Comparison of ENCODE assay signal across 22 cellular contexts in genomic region chr1:42324398-42325013, GRCh38. TPM values are rescaled to one million over a fixed set of nuclear protein-coding genes. Genes with fewer than 3 reads are reported as not detected.
DNase-seq lines count a peak whose midpoint lies in the region; ATAC-seq, FAIRE-seq and TF ChIP-seq lines count a peak whose summit lies in the region.
"Had no signal": no experiment of that assay in that cellular context is flagged by ENCODE, and none has a peak within 500 bp of the region (broad histone marks: within the 10 kb centered on the region; RNA-seq: fewer than 3 reads in every experiment).

No MANE protein-coding gene starts in this region.

- H3K9me3 Mint-ChIP-seq in stimulated activated naive CD8-positive, alpha-beta T cell treated with anti-CD3 and anti-CD28 coated beads, Interleukin-15, amount 100 ng/mL, for 72 hours, result no peaks in the 10 kb centered on the region

- H3K4me1 ChIP-seq in PC-3 (ENCODE audit: insufficient read depth, low read length) (peaks cover 12% of the 10 kb centered on the region), neuronal stem cell (ENCODE audit: control insufficient read depth in 2 of 2, insufficient read depth in 1 of 2, low read depth in 1 of 2, low read length in 2 of 2) (no peaks in the 10 kb centered on the region)

- H2AFZ ChIP-seq in PC-3 (ENCODE audit: low read length) (no peak overlapping the region), neuronal stem cell (ENCODE audit: low read length) (no peak overlapping the region)

- peaks cover 4% of the 10 kb centered on the region for H3K79me1 ChIP-seq in neuronal stem cell (ENCODE audit: low read depth, low read length)

- no peak overlapping the region for H3K14ac ChIP-seq in neuronal stem cell (ENCODE audit: low read length)

- no peaks in the 10 kb centered on the region for H3K36me3 ChIP-seq in PC-3 (ENCODE audit: low read depth, low read length)
- H3K36me3 ChIP-seq in neuronal stem cell (replicated peaks in 1 of 2; ENCODE audit: control insufficient read depth in 2 of 2, insufficient read depth in 2 of 2, low read length in 2 of 2), result peaks cover 0 to 4% of the 10 kb centered on the region in 2 donors
- H3K36me3 ChIP-seq: Peyer's patch had no signal

- no peak overlapping the region for H3K23ac ChIP-seq in neuronal stem cell (ENCODE audit: low read depth, low read length, poor library complexity)

- POLR2A ChIA-PET in PC-3 (lab: Charles Lee; ENCODE audit: unreplicated experiment), result no interaction called here

- H3F3A ChIP-seq in PC-3 (ENCODE audit: low read length, unreplicated experiment), result no peaks in the 10 kb centered on the region

- H3K4me3 ChIP-seq in PC-3 (ENCODE audit: low read length), result no peak overlapping the region
- no peak overlapping the region for H3K4me3 ChIP-seq in neuronal stem cell (ENCODE audit: low read length in 2 of 2)
- H3K4me3 ChIP-seq: Peyer's patch had no signal

- H2BK5ac ChIP-seq in neuronal stem cell (ENCODE audit: low read length), result no peak overlapping the region

- H4K20me1 ChIP-seq in PC-3 (ENCODE audit: low read length), result peaks cover 87% of the 10 kb centered on the region

- no peak overlapping the region for H2BK15ac ChIP-seq in neuronal stem cell (ENCODE audit: low read length)

- no peaks in the 10 kb centered on the region for H3K9me3 ChIP-seq in PC-3 (ENCODE audit: low read length)
- H3K9me3 ChIP-seq in neuronal stem cell (replicated peaks in 1 of 2; ENCODE audit: control insufficient read depth in 2 of 2, insufficient read depth in 1 of 2, low read depth in 1 of 2, low read length in 2 of 2), result no peaks in the 10 kb centered on the region
- H3K9me3 ChIP-seq: Peyer's patch had no signal

- H3K4ac ChIP-seq in neuronal stem cell (ENCODE audit: low read length), result no peak overlapping the region

- H4K8ac ChIP-seq in neuronal stem cell (ENCODE audit: low read depth, low read length), result no peak overlapping the region

- H3K79me2 ChIP-seq in PC-3 (ENCODE audit: low read length), result peaks cover 96% of the 10 kb centered on the region

- H3K27me3 Mint-ChIP-seq in stimulated activated naive CD8-positive, alpha-beta T cell treated with anti-CD3 and anti-CD28 coated beads, Interleukin-15, amount 100 ng/mL, for 72 hours, result no peaks in the 10 kb centered on the region
- H3K27me3 Mint-ChIP-seq: T-helper 17 cell had no signal

- H3K27ac Mint-ChIP-seq in stimulated activated naive CD8-positive, alpha-beta T cell treated with anti-CD3 and anti-CD28 coated beads, Interleukin-15, amount 100 ng/mL, for 72 hours, result no peak overlapping the region

- intact Hi-C loops in PC-3 (cut with micrococcal nuclease), result loop anchor here (5.0 kb wide), 1 partner anchor 32 kb away; no protein-coding TSS in a partner anchor

- H2AK5ac ChIP-seq in neuronal stem cell (ENCODE audit: low read depth, low read length), result no peak overlapping the region

- no peak overlapping the region for H2BK12ac ChIP-seq in neuronal stem cell (ENCODE audit: low read length)

- no peak for TF ChIP-seq POLR2A in H54 (IDR thresholded peaks at IDR 0.05; ENCODE audit: low read depth, low read length)

- H4K91ac ChIP-seq in neuronal stem cell (ENCODE audit: low read depth, low read length, poor library complexity), result peak overlapping the region; percentile 64

- no peak overlapping the region for H3K18ac ChIP-seq in neuronal stem cell (ENCODE audit: low read length)

- DNase-seq in D721Med (ENCODE audit: insufficient read length, low spot score) (no peak), H54 (ENCODE audit: insufficient read length, low spot score) (no peak), PC-3 (no peak), neuronal stem cell (ENCODE audit: low spot score) (no peak), NAMALWA (ENCODE audit: low spot score) (no peak), nucleus accumbens (lab: John Stamatoyannopoulos, UW) (no peak)
- DNase-seq in stimulated activated naive CD8-positive, alpha-beta T cell treated with anti-CD3 and anti-CD28 coated beads, Interleukin-15, amount 100 ng/mL, for 72 hours, result no peak
- DNase-seq: ACHN, AML-193, DMS 273 treated with DMSO at 0.1 percent for 48 hours, GDM1, GOT3, NCI-H1105 treated with DMSO at 0.1 percent for 48 hours, NCI-H1694, NCI-H2107, NCI-H2227 treated with DMSO at 0.1 percent for 48 hours, NCI-H524, NCI-H82, Peyer's patch, T-helper 17 cell had no signal

- whole genome bisulfite sequencing in neuronal stem cell (ENCODE audit: extremely low coverage in 2 of 2, insufficient read length in 2 of 2, insufficient replicate concordance in 1 of 2), 2 donors, result no CpG with 5 or more reads among the region's 6 CpGs

- no peak overlapping the region for H3K9ac ChIP-seq in PC-3 (ENCODE audit: low read length)
- no peak overlapping the region for H3K9ac ChIP-seq in neuronal stem cell (ENCODE audit: low read depth, low read length, poor library complexity)
- H3K9ac ChIP-seq: KMS-11 had no signal

- no TSS peak for BruUV-seq in PC-3 (replicated peaks; lab: Mats Ljungman, UMichigan)

- H3K4me2 ChIP-seq in PC-3 (ENCODE audit: low read length) (no peak overlapping the region), neuronal stem cell (ENCODE audit: insufficient read depth, low read length, poor library complexity, severe bottlenecking) (no peak overlapping the region)
- H3K4me2 ChIP-seq: KMS-11 had no signal

- CTCF ChIA-PET in PC-3 (lab: Charles Lee), result interaction anchor here (0.6 kb wide), 1 partner anchor 10 kb away, joined by 3 read pairs; no protein-coding TSS in a partner anchor

- TF ChIP-seq CTCF in D721Med (IDR thresholded peaks at IDR 0.05; ENCODE audit: insufficient read depth, missing control alignments) (no peak), PC-3 (conservative IDR thresholded peaks at IDR 0.05; ENCODE audit: low read depth, low read length) (no peak)

- H3K9me2 ChIP-seq in PC-3 (replicated peaks; ENCODE audit: low read length), result no peaks in the 10 kb centered on the region

- peaks cover 85% of the 10 kb centered on the region for H3K4me1 Mint-ChIP-seq in stimulated activated naive CD8-positive, alpha-beta T cell treated with anti-CD3 and anti-CD28 coated beads, Interleukin-15, amount 100 ng/mL, for 72 hours

- H3K4me3 Mint-ChIP-seq in stimulated activated naive CD8-positive, alpha-beta T cell treated with anti-CD3 and anti-CD28 coated beads, Interleukin-15, amount 100 ng/mL, for 72 hours, result no peak overlapping the region
- H3K4me3 Mint-ChIP-seq: T-helper 17 cell had no signal

- FAIRE-seq in D721Med (lab: Jason Lieb, UNC), result peak; percentile 70
- peak; percentile 90 for FAIRE-seq in H54 (lab: Jason Lieb, UNC)

- peak; percentile 35 for ATAC-seq in PC-3
- ATAC-seq in stimulated activated naive CD8-positive, alpha-beta T cell treated with anti-CD3 and anti-CD28 coated beads, Interleukin-15, amount 100 ng/mL, for 72 hours, result no peak
- ATAC-seq: T-helper 17 cell had no signal

- no peak overlapping the region for H2BK120ac ChIP-seq in neuronal stem cell (ENCODE audit: low read depth, low read length)

- H3K27me3 ChIP-seq in PC-3 (ENCODE audit: low read length), result no peaks in the 10 kb centered on the region
- no peaks in the 10 kb centered on the region for H3K27me3 ChIP-seq in neuronal stem cell (ENCODE audit: control insufficient read depth in 3 of 3, insufficient read depth in 3 of 3, low read depth in 1 of 3, low read length in 3 of 3)
- H3K27me3 ChIP-seq: Peyer's patch had no signal

- H3K27ac ChIP-seq in PC-3 (ENCODE audit: low read length), result no peak overlapping the region
- H3K27ac ChIP-seq in neuronal stem cell (replicated peaks; ENCODE audit: low read length), result no peak overlapping the region
- H3K27ac ChIP-seq: C4-2B, KMS-11, Peyer's patch had no signal

RNA-seq across cellular contexts. Expression of gene FOXJ3, which starts 10.5 kb away (rescaled TPM):
- 22.7 and 23.4 TPM in 2 replicates for total RNA-seq in PC-3 (2014; rRNA removed)
- polyA plus RNA-seq in neuronal stem cell (2013, experiment 1 of 2), result 35.0 TPM
- polyA plus RNA-seq in neuronal stem cell (2013, experiment 2 of 2), result 35.9 TPM

RNA-seq across cellular contexts. Expression of gene RIMKLA, which starts 56.1 kb away (rescaled TPM):
- 3.5 and 4.5 TPM in 2 replicates for total RNA-seq in PC-3 (2014; rRNA removed)
- polyA plus RNA-seq in neuronal stem cell (2013, experiment 1 of 2), result 0.47 TPM
- 0.54 TPM for polyA plus RNA-seq in neuronal stem cell (2013, experiment 2 of 2)
